Comparison of ENCODE assay signal across 8 cellular contexts in genomic region chr11:12411806-12412727, GRCh38. TPM values are rescaled to one million over a fixed set of nuclear protein-coding genes. Genes with fewer than 3 reads are reported as not detected.
A peak's percentile ranks its signal among the peaks of the same experiment; 100 is the strongest.
DNase-seq lines count a peak whose midpoint lies in the region; ATAC-seq and TF ChIP-seq lines count a peak whose summit lies in the region.

No MANE protein-coding gene starts in this region.

- no peak for TF ChIP-seq POLR2A in transverse colon (IDR thresholded peaks at IDR 0.05)

- TF ChIP-seq EP300 in transverse colon (IDR thresholded peaks at IDR 0.05; ENCODE audit: low read depth): peak; percentile 86

- H3K36me3 ChIP-seq in BE2C (no peaks in the 10 kb centered on the region), WERI-Rb-1 (no peaks in the 10 kb centered on the region), transverse colon (no peaks in the 10 kb centered on the region)

- peak overlapping the region in 1 of 10 donors; percentile 56 for H3K27ac Mint-ChIP-seq in naive thymus-derived CD8-positive, alpha-beta T cell

- H3K4me3 Mint-ChIP-seq in naive thymus-derived CD8-positive, alpha-beta T cell: no peak overlapping the region

- DNase-seq in BE2C (peak; percentile 79), NCI-H128 (lab: John Stamatoyannopoulos, UW; ENCODE audit: unreplicated experiment) (peak; percentile 31), WERI-Rb-1 (peak; percentile 85), transverse colon (peak; percentile 69)
- DNase-seq in naive thymus-derived CD8-positive, alpha-beta T cell: peak in 6 of 10 donors; percentile 7 to 23 (median 16)

- H3K27me3 Mint-ChIP-seq in naive thymus-derived CD8-positive, alpha-beta T cell: peaks cover 4 to 16% (median 11%) of the 10 kb centered on the region in 5 donors

- H3K27me3 ChIP-seq in BE2C (no peaks in the 10 kb centered on the region), WERI-Rb-1 (ENCODE audit: insufficient read depth, low read depth, severe bottlenecking) (no peaks in the 10 kb centered on the region), transverse colon (no peaks in the 10 kb centered on the region)

- H3K27ac ChIP-seq in WERI-Rb-1 (peak overlapping the region; percentile 37), transverse colon (peak overlapping the region; percentile 82 to 99 (median 92))

- WGBS in transverse colon (ENCODE audit: low coverage in 1 of 2), 2 donors: 29 to 80% methylated on average over 2 to 7 of the region's 7 CpGs

- intact Hi-C loops in transverse colon (cut with DNase I; ENCODE audit: low total_unique reads): loop anchor here (5.0 kb wide), 1 partner anchor 485 kb away; no protein-coding TSS in a partner anchor

- peak; percentile 77 for TF ChIP-seq CTCF in BE2C (IDR thresholded peaks at IDR 0.05; ENCODE audit: low read depth, low read length)
- TF ChIP-seq CTCF in WERI-Rb-1 (IDR thresholded peaks at IDR 0.05; ENCODE audit: low read depth, low read length): peak; percentile 86
- peak; percentile 58 to 83 (median 66) for TF ChIP-seq CTCF in transverse colon (IDR thresholded peaks at IDR 0.05)

- H3K4me3 ChIP-seq in BE2C (ENCODE audit: low read depth, low read length) (no peak overlapping the region), WERI-Rb-1 (ENCODE audit: low read depth, low read length) (no peak overlapping the region), transverse colon (no peak overlapping the region)

- H3K4me1 ChIP-seq in BE2C (peaks cover 28% of the 10 kb centered on the region), transverse colon (peaks cover 12 to 59% (median 24%) of the 10 kb centered on the region in 4 donors)

- no peaks in the 10 kb centered on the region for H3K9me3 ChIP-seq in BE2C
- no peaks in the 10 kb centered on the region for H3K9me3 ChIP-seq in WERI-Rb-1 (ENCODE audit: severe bottlenecking)
- H3K9me3 ChIP-seq in transverse colon: no peaks in the 10 kb centered on the region

- H3K4me1 Mint-ChIP-seq in naive thymus-derived CD8-positive, alpha-beta T cell: no peaks in the 10 kb centered on the region

- POLR2A ChIA-PET in naive thymus-derived CD8-positive, alpha-beta T cell (lab: Charles Lee): no interaction called here

- ATAC-seq in GM19035 (IDR thresholded peaks at IDR 0.05; ENCODE audit: unreplicated experiment) (peak; percentile 70), esophagus mucosa (peak; percentile 63), GM18907 (IDR thresholded peaks at IDR 0.05; ENCODE audit: unreplicated experiment) (no peak)
- ATAC-seq in naive thymus-derived CD8-positive, alpha-beta T cell: peak in 1 of 2 donors; percentile 49

- no peaks in the 10 kb centered on the region for H3K36me3 Mint-ChIP-seq in naive thymus-derived CD8-positive, alpha-beta T cell

- no peaks in the 10 kb centered on the region for H3K9me3 Mint-ChIP-seq in naive thymus-derived CD8-positive, alpha-beta T cell

- in situ Hi-C loops in transverse colon (cut with MboI; ENCODE audit: low pct_ligation_motif_present in 1 of 4, low pct_unique_long_range_greater_than_20kb in 1 of 4, low sequenced_read_pairs in 3 of 4): loop anchor here in 2 of 4 donors (10.0 to 25.0 kb wide), 2 partner anchors 475 to 483 kb away; no protein-coding TSS in a partner anchor

RNA-seq across cellular contexts. Expression of gene PARVA, which starts 34.7 kb away (rescaled TPM):
- polyA plus RNA-seq in BE2C (2012; ENCODE audit: insufficient read depth, insufficient read length, low read depth): 60.0 TPM
- total RNA-seq in esophagus mucosa (28.9 TPM), transverse colon (10 to 100 TPM; 34.3 to 82.0 (median 45.1) TPM)
- total RNA-seq in naive thymus-derived CD8-positive, alpha-beta T cell: under 1 TPM; 0.19 to 0.44 TPM
- under 1 TPM in 1 of 3 donors, not detected in 2; 0.26 TPM for polyA plus RNA-seq in naive thymus-derived CD8-positive, alpha-beta T cell

Comparison
In these comparisons a context has a peak if more than half of its experiments do, and no peak if none do; other contexts are left out.
1. DNase-seq: peak in every context shown above with its lines; median percentile 85 in WERI-Rb-1; 79 in BE2C; 69 in transverse colon; 31 in NCI-H128; 16 in naive thymus-derived CD8-positive, alpha-beta T cell.
2. RNA of gene PARVA, which starts 34.7 kb away (total RNA-seq): 34.3 to 82.0 TPM in transverse colon and 28.9 TPM in esophagus mucosa (single experiment); 0.19 to 0.44 TPM in naive thymus-derived CD8-positive, alpha-beta T cell; every median in the first group is over 10 times any median in the second.
3. Peak in every context shown above with its lines, with median percentiles within 50 percentile points of each other: CTCF ChIP-seq.